14 cellular contexts compared by ENCODE assay signal in genomic region chr2:86021396-86022378, GRCh38.
DNase-seq lines count a peak whose midpoint lies in the region; ATAC-seq and TF ChIP-seq lines count a peak whose summit lies in the region.
"Had no signal": no experiment of that assay in that cellular context is flagged by ENCODE, and none has a peak within 500 bp of the region (broad histone marks: within the 10 kb centered on the region; RNA-seq: fewer than 3 reads in every experiment).

No MANE protein-coding gene starts in this region.

- H3K27me3 ChIP-seq in brain microvascular endothelial cell (replicated peaks): no peaks in the 10 kb centered on the region
- no peaks in the 10 kb centered on the region for H3K27me3 ChIP-seq in tibial artery
- H3K27me3 ChIP-seq: uterus had no signal

- no peaks in the 10 kb centered on the region for H3K9me3 ChIP-seq in tibial artery
- H3K9me3 ChIP-seq: lower lobe of right lung, uterus had no signal

- peaks cover 26% of the 10 kb centered on the region for H3K4me1 Mint-ChIP-seq in activated naive CD4-positive, alpha-beta T cell treated with anti-CD3 and anti-CD28 coated beads, Interleukin-2, amount 10 ng/mL, durations not matched to agents 7 days and 5 days
- H3K4me1 Mint-ChIP-seq in activated naive CD4-positive, alpha-beta T cell treated with anti-CD3 and anti-CD28 coated beads for 36 hours (ENCODE audit: low read depth): peaks cover 7% of the 10 kb centered on the region
- H3K4me1 Mint-ChIP-seq in immature natural killer cell: peaks cover 0 to 5% of the 10 kb centered on the region in 2 donors

- H3K27me3 Mint-ChIP-seq in activated naive CD4-positive, alpha-beta T cell treated with anti-CD3 and anti-CD28 coated beads, Interleukin-2, amount 10 ng/mL, durations not matched to agents 7 days and 5 days: no peaks in the 10 kb centered on the region
- H3K27me3 Mint-ChIP-seq in activated naive CD4-positive, alpha-beta T cell treated with anti-CD3 and anti-CD28 coated beads for 36 hours (ENCODE audit: low read depth): no peaks in the 10 kb centered on the region
- peaks cover 0 to 2% (median 0%) of the 10 kb centered on the region in 3 donors for H3K27me3 Mint-ChIP-seq in immature natural killer cell (ENCODE audit: low read depth in 3 of 3)

- peaks cover 0 to 16% (median 9%) of the 10 kb centered on the region in 4 donors for H3K4me1 ChIP-seq in tibial artery

- H3K36me3 Mint-ChIP-seq in activated naive CD4-positive, alpha-beta T cell treated with anti-CD3 and anti-CD28 coated beads, Interleukin-2, amount 10 ng/mL, durations not matched to agents 7 days and 5 days: peaks cover 23% of the 10 kb centered on the region
- peaks cover 2% of the 10 kb centered on the region for H3K36me3 Mint-ChIP-seq in activated naive CD4-positive, alpha-beta T cell treated with anti-CD3 and anti-CD28 coated beads for 36 hours (ENCODE audit: low read depth)
- peaks cover 4 to 10% (median 4%) of the 10 kb centered on the region in 3 donors for H3K36me3 Mint-ChIP-seq in immature natural killer cell

- intact Hi-C loops in activated naive CD4-positive, alpha-beta T cell treated with anti-CD3 and anti-CD28 coated beads for 36 hours (cut with micrococcal nuclease): no loop called here
- intact Hi-C loops in tibial artery (cut with DNase I; ENCODE audit: low total_unique reads): no loop called here

- H3K27ac ChIP-seq in brain microvascular endothelial cell (no peak overlapping the region), tibial artery (peak overlapping the region; percentile 38 to 44)
- H3K27ac ChIP-seq: lower lobe of right lung, uterus had no signal

- in situ Hi-C loops in brain microvascular endothelial cell (cut with HindIII; ENCODE audit: low pct_ligation_motif_present, low sequenced_read_pairs): no loop called here

- H3K36me3 ChIP-seq in brain microvascular endothelial cell (replicated peaks) (peaks cover 7% of the 10 kb centered on the region), tibial artery (peaks cover 3 to 20% (median 4%) of the 10 kb centered on the region in 3 donors)
- H3K36me3 ChIP-seq: uterus had no signal

- no peak overlapping the region for H3K4me3 Mint-ChIP-seq in activated naive CD4-positive, alpha-beta T cell treated with anti-CD3 and anti-CD28 coated beads, Interleukin-2, amount 10 ng/mL, durations not matched to agents 7 days and 5 days
- no peak overlapping the region for H3K4me3 Mint-ChIP-seq in activated naive CD4-positive, alpha-beta T cell treated with anti-CD3 and anti-CD28 coated beads for 36 hours
- H3K4me3 Mint-ChIP-seq in immature natural killer cell: no peak overlapping the region

- ATAC-seq in GM21717 (IDR thresholded peaks at IDR 0.05; ENCODE audit: unreplicated experiment): no peak
- no peak for ATAC-seq in GM21619 (IDR thresholded peaks at IDR 0.05; ENCODE audit: unreplicated experiment)

- H3K4me3 ChIP-seq in brain microvascular endothelial cell (ENCODE audit: low read depth, low read length) (no peak overlapping the region), tibial artery (no peak overlapping the region)
- H3K4me3 ChIP-seq: lower lobe of right lung, uterus had no signal

- H3K27ac Mint-ChIP-seq in activated naive CD4-positive, alpha-beta T cell treated with anti-CD3 and anti-CD28 coated beads, Interleukin-2, amount 10 ng/mL, durations not matched to agents 7 days and 5 days: peak overlapping the region; percentile 77
- H3K27ac Mint-ChIP-seq in activated naive CD4-positive, alpha-beta T cell treated with anti-CD3 and anti-CD28 coated beads for 36 hours: no peak overlapping the region
- H3K27ac Mint-ChIP-seq in immature natural killer cell: peak overlapping the region in 5 of 6 donors; percentile 50 to 78 (median 63)

- CTCF ChIA-PET in activated naive CD4-positive, alpha-beta T cell treated with anti-CD3 and anti-CD28 coated beads, Interleukin-2, amount 10 ng/mL, durations not matched to agents 7 days and 5 days (lab: Charles Lee): interaction anchor here (0.7 kb wide), 1 partner anchor 132 kb away, joined by 5 read pairs; no protein-coding TSS in a partner anchor
- CTCF ChIA-PET in activated naive CD4-positive, alpha-beta T cell treated with anti-CD3 and anti-CD28 coated beads for 36 hours (lab: Charles Lee): interaction anchor here (0.7 to 1.2 kb wide), 2 partner anchors 94 to 194 kb away, joined by 3 to 4 read pairs; no protein-coding TSS in a partner anchor

- no peaks in the 10 kb centered on the region for H3K9me3 Mint-ChIP-seq in activated naive CD4-positive, alpha-beta T cell treated with anti-CD3 and anti-CD28 coated beads, Interleukin-2, amount 10 ng/mL, durations not matched to agents 7 days and 5 days
- H3K9me3 Mint-ChIP-seq in activated naive CD4-positive, alpha-beta T cell treated with anti-CD3 and anti-CD28 coated beads for 36 hours: no peaks in the 10 kb centered on the region
- H3K9me3 Mint-ChIP-seq in immature natural killer cell: no peaks in the 10 kb centered on the region

- DNase-seq in activated naive CD4-positive, alpha-beta T cell treated with anti-CD3 and anti-CD28 coated beads, Interleukin-2, amount 10 ng/mL, durations not matched to agents 7 days and 5 days: peak; percentile 16
- no peak for DNase-seq in activated naive CD4-positive, alpha-beta T cell treated with anti-CD3 and anti-CD28 coated beads for 36 hours
- DNase-seq in brain microvascular endothelial cell (no peak), immature natural killer cell (no peak), tibial artery (peak; percentile 7 to 48), NCI-H69 (lab: John Stamatoyannopoulos, UW) (no peak)
- DNase-seq: DMS153, lower lobe of right lung, NCI-H146, NCI-H526, SHP77 had no signal

- TF ChIP-seq CTCF in brain microvascular endothelial cell (IDR thresholded peaks at IDR 0.05; ENCODE audit: low read depth, low read length, missing control alignments): peak; percentile 30
- no peak for TF ChIP-seq CTCF in tibial artery (IDR thresholded peaks at IDR 0.05)

Comparison
In these comparisons a context has a peak if more than half of its experiments do, and no peak if none do; other contexts are left out.
1. DNase-seq: peak in activated naive CD4-positive, alpha-beta T cell treated with anti-CD3 and anti-CD28 coated beads, Interleukin-2, amount 10 ng/mL, durations not matched to agents 7 days and 5 days (single experiment) and tibial artery (2 of 2); none in activated naive CD4-positive, alpha-beta T cell treated with anti-CD3 and anti-CD28 coated beads for 36 hours (single experiment), brain microvascular endothelial cell (single experiment), immature natural killer cell (0 of 3) and NCI-H69 (single experiment).